In genomic region chr6:4313044-4313686, GRCh38 we compare ENCODE assay signal across 8 cellular contexts.
DNase-seq lines count a peak whose midpoint lies in the region; ATAC-seq, FAIRE-seq and TF ChIP-seq lines count a peak whose summit lies in the region.

No MANE protein-coding gene starts in this region.

- H3K9me3 ChIP-seq in Loucy (ENCODE audit: insufficient read depth, low read depth, low read length) = no peaks in the 10 kb centered on the region; the same call in 1 of the 2 replicates

- no peaks in the 10 kb centered on the region for H3K9me2 ChIP-seq in Loucy (replicated peaks; ENCODE audit: low read depth, low read length)

- no peaks in the 10 kb centered on the region for H4K20me1 ChIP-seq in Loucy (ENCODE audit: insufficient read depth, low read length, poor library complexity, severe bottlenecking)

- DNase-seq in CD1c-positive myeloid dendritic cell (ENCODE audit: extremely low spot score) (peak; percentile 42), bronchial epithelial cell (ENCODE audit: low read depth) (peak; percentile 97), lung microvascular endothelial cell (ENCODE audit: low read depth in 2 of 2) (peak; percentile 96), GM19238 (ENCODE audit: insufficient read length, low spot score) (no peak)

- no peaks in the 10 kb centered on the region for H3K4me1 ChIP-seq in Loucy (ENCODE audit: insufficient read depth, low read length, poor library complexity, severe bottlenecking)

- no peak overlapping the region for H3K9ac ChIP-seq in Loucy (ENCODE audit: low read depth, low read length, poor library complexity, severe bottlenecking)

- H2AFZ ChIP-seq in Loucy (ENCODE audit: low read length) = no peak overlapping the region

- no peaks in the 10 kb centered on the region for H3K79me2 ChIP-seq in Loucy (ENCODE audit: insufficient read depth, low read length)

- peak; percentile 55 for FAIRE-seq in bronchial epithelial cell (lab: Jason Lieb, UNC)

- H3K36me3 ChIP-seq in Loucy (ENCODE audit: insufficient read depth, low read length) (no peaks in the 10 kb centered on the region), bronchial epithelial cell (ENCODE audit: control insufficient read depth, insufficient read depth, low read length) (no peaks in the 10 kb centered on the region)

- peak; percentile 28; the same call in 1 of the 2 replicates for TF ChIP-seq CTCF in Loucy (conservative IDR thresholded peaks at IDR 0.05; ENCODE audit: low read length)
- peak; percentile 46 for TF ChIP-seq CTCF in bronchial epithelial cell (IDR thresholded peaks at IDR 0.05; ENCODE audit: insufficient read depth, low read length, severe bottlenecking)

- H3K4me3 ChIP-seq in Loucy (ENCODE audit: low read length, poor library complexity, severe bottlenecking) (no peak overlapping the region), bronchial epithelial cell (ENCODE audit: low read depth, low read length) (no peak overlapping the region)

- H3K27me3 ChIP-seq in Loucy (ENCODE audit: insufficient read depth, low read length, poor library complexity, severe bottlenecking) = no peaks in the 10 kb centered on the region
- H3K27me3 ChIP-seq in bronchial epithelial cell (ENCODE audit: control insufficient read depth, insufficient read depth, low read length) = no peaks in the 10 kb centered on the region

- ATAC-seq in HG03196 (IDR thresholded peaks at IDR 0.05; ENCODE audit: unreplicated experiment) = no peak
- no peak for ATAC-seq in HG03280 (IDR thresholded peaks at IDR 0.05; ENCODE audit: unreplicated experiment)
- no peak for ATAC-seq in HG03135 (IDR thresholded peaks at IDR 0.05; ENCODE audit: unreplicated experiment)

- H3F3A ChIP-seq in Loucy (ENCODE audit: low read depth) = no peaks in the 10 kb centered on the region

- no peak overlapping the region for H3K4me2 ChIP-seq in Loucy (ENCODE audit: low read depth, low read length, poor library complexity, severe bottlenecking)
